ENCODE assay signal across 8 cellular contexts in the genomic region with DNA sequence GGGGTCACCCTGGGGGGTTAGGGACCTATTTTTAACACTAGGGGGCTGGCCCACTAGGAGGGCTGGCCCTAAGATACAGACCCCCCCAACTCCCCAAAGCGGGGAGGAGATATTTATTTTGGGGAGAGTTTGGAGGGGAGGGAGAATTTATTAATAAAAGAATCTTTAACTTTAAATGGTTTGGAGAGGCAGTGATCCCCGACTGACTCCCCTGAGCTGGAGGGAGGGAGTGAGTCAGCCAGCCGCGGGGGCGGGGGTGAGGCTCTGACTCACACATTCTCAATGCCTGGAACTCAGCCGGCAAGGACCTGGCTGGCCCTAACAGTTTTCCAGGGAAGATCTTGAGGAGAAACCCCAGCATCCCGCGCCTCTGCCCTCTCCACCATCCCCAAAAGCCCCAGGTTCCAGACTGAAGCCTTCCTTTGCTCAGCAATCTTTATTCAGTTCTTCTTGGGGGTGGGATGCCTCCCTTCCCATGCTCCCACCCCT. TPM values are rescaled to one million over a fixed set of nuclear protein-coding genes. Genes with fewer than 3 reads are reported as not detected.
DNase-seq lines count a peak whose midpoint lies in the region; ATAC-seq and TF ChIP-seq lines count a peak whose summit lies in the region.

No MANE protein-coding gene starts in this region.

- DNase-seq in CD14-positive monocyte (ENCODE audit: low spot score) (peak; percentile 91), LoVo (ENCODE audit: low spot score) (peak; percentile 94), colonic mucosa (peak; percentile 88), NCI-H2081 treated with DMSO at 0.1 percent for 48 hours (lab: John Stamatoyannopoulos, UW) (no peak)
- peak; percentile 81 for DNase-seq in activated CD4-positive, alpha-beta T cell treated with anti-CD3 and anti-CD28 coated beads, Interleukin-2, amount 50 U/mL, for 1 hour
- peak; percentile 85 to 87 for DNase-seq in stimulated activated CD4-positive, alpha-beta T cell treated with anti-CD3 and anti-CD28 coated beads, Interleukin-2, amount 100 ng/mL, for 48 hours

- H3K9me3 ChIP-seq in colonic mucosa (no peaks in the 10 kb centered on the region), liver (ENCODE audit: control insufficient read depth in 4 of 4, low read length in 3 of 4) (no peaks in the 10 kb centered on the region)

- no peak for TF ChIP-seq RAD21 in liver (IDR thresholded peaks at IDR 0.05)

- peak overlapping the region; percentile 79 for H3K4me3 ChIP-seq in colonic mucosa
- no peak overlapping the region for H3K4me3 ChIP-seq in liver (ENCODE audit: low read depth in 1 of 3, low read length in 3 of 3)

- peaks cover 18 to 20% of the 10 kb centered on the region in 2 donors for H3K36me3 Mint-ChIP-seq in CD14-positive monocyte

- peak overlapping the region; percentile 96 for H3K27ac ChIP-seq in colonic mucosa
- peak overlapping the region; percentile 95 to 97 for H3K27ac ChIP-seq in liver (ENCODE audit: low read depth in 1 of 2, low read length in 2 of 2)

- H3K9ac ChIP-seq in colonic mucosa (ENCODE audit: low read depth in 2 of 2, low read length in 2 of 2) (peak overlapping the region; percentile 55 to 96), liver (ENCODE audit: low read depth in 1 of 2, low read length in 2 of 2) (peak overlapping the region in 1 of 2 donors; percentile 22)

- H3K4me1 ChIP-seq in colonic mucosa (peaks cover 18% of the 10 kb centered on the region), liver (ENCODE audit: control insufficient read depth in 4 of 4, insufficient read depth in 4 of 4, low read length in 3 of 4) (peaks cover 12 to 37% (median 26%) of the 10 kb centered on the region in 4 donors)

- peaks cover 18 to 24% (median 20%) of the 10 kb centered on the region in 3 donors for H3K27me3 Mint-ChIP-seq in CD14-positive monocyte (ENCODE audit: low read depth in 3 of 3)

- H3K27ac Mint-ChIP-seq in CD14-positive monocyte = peak overlapping the region; percentile 87 to 99 (median 95)

- ATAC-seq in HG03045 (IDR thresholded peaks at IDR 0.05; ENCODE audit: unreplicated experiment) = no peak

- peak overlapping the region; percentile 88 to 96 for H3K4me3 Mint-ChIP-seq in CD14-positive monocyte

- intact Hi-C loops in CD14-positive monocyte (cut with micrococcal nuclease) = loop anchor here (2.0 to 10.0 kb wide), 5 partner anchors 15 to 1250 kb away; a partner anchor contains a TSS
- intact Hi-C loops in colonic mucosa (cut with DNase I) = no loop called here

- H3K9me3 Mint-ChIP-seq in CD14-positive monocyte = peaks cover 0 to 8% (median 0%) of the 10 kb centered on the region in 7 donors

- H3K36me3 ChIP-seq in colonic mucosa (no peaks in the 10 kb centered on the region), liver (ENCODE audit: control insufficient read depth in 4 of 4, insufficient read depth in 3 of 4, low read depth in 1 of 4, low read length in 3 of 4) (peaks cover 0 to 14% (median 3%) of the 10 kb centered on the region in 4 donors)

- 54% methylated on average over 8 of the region's 8 CpGs for WGBS in liver

- H3K4me1 Mint-ChIP-seq in CD14-positive monocyte = peaks cover 56% of the 10 kb centered on the region

- TF ChIP-seq CTCF in CD14-positive monocyte (IDR thresholded peaks at IDR 0.05) (no peak), colonic mucosa (IDR thresholded peaks at IDR 0.05) (no peak), liver (IDR thresholded peaks at IDR 0.05; ENCODE audit: low read depth, low read length, missing input control) (no peak)

- no peaks in the 10 kb centered on the region for H3K27me3 ChIP-seq in colonic mucosa
- H3K27me3 ChIP-seq in liver (ENCODE audit: control insufficient read depth in 4 of 4, insufficient read depth in 4 of 4, low read length in 3 of 4) = no peaks in the 10 kb centered on the region

TF ChIP-seq in liver, 16 proteins besides CTCF, POLR2A, EP300 and RAD21:
- TF ChIP-seq, protein P1, sequence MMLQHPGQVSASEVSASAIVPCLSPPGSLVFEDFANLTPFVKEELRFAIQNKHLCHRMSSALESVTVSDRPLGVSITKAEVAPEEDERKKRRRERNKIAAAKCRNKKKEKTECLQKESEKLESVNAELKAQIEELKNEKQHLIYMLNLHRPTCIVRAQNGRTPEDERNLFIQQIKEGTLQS (IDR thresholded peaks at IDR 0.05) = no peak
- TF ChIP-seq TAF1 (conservative IDR thresholded peaks at IDR 0.05) = no peak
- no peak for TF ChIP-seq SP1 (IDR thresholded peaks at IDR 0.05)
- TF ChIP-seq, protein P2, sequence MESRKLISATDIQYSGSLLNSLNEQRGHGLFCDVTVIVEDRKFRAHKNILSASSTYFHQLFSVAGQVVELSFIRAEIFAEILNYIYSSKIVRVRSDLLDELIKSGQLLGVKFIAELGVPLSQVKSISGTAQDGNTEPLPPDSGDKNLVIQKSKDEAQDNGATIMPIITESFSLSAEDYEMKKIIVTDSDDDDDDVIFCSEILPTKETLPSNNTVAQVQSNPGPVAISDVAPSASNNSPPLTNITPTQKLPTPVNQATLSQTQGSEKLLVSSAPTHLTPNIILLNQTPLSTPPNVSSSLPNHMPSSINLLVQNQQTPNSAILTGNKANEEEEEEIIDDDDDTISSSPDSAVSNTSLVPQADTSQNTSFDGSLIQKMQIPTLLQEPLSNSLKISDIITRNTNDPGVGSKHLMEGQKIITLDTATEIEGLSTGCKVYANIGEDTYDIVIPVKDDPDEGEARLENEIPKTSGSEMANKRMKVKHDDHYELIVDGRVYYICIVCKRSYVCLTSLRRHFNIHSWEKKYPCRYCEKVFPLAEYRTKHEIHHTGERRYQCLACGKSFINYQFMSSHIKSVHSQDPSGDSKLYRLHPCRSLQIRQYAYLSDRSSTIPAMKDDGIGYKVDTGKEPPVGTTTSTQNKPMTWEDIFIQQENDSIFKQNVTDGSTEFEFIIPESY (IDR thresholded peaks at IDR 0.05) = no peak
- peak; percentile 74 to 92 for TF ChIP-seq JUND (IDR thresholded peaks at IDR 0.05)
- TF ChIP-seq EGR1 (IDR thresholded peaks at IDR 0.05; ENCODE audit: low read depth in 2 of 2) = peak; percentile 28 to 55
- TF ChIP-seq FOXA1 (IDR thresholded peaks at IDR 0.05) = no peak

RNA-seq across cellular contexts. Expression of a gene that starts 1.5 kb away (rescaled TPM):
- polyA plus RNA-seq in CD14-positive monocyte (10 to 100 TPM; 16.7 to 19.9 TPM), liver (10 to 100 TPM; 16.3 to 17.6 TPM)
- total RNA-seq in colonic mucosa (10 to 100 TPM; 28.7 to 30.0 TPM), liver (1 to 10 TPM; 1.4 to 2.2 TPM)

RNA-seq across cellular contexts. Expression of a gene that starts 1.6 kb away (rescaled TPM):
- polyA plus RNA-seq in CD14-positive monocyte = 10 to 100 TPM; 42.4 to 57.7 TPM
- 10 to 100 TPM; 27.4 to 45.8 TPM for total RNA-seq in colonic mucosa
- total RNA-seq in liver = 10 to 100 TPM; 12.6 to 14.8 TPM
- 10 to 100 TPM; 10.8 TPM for polyA plus RNA-seq in liver

RNA-seq across cellular contexts. Expression of a gene that starts 2.1 kb away (rescaled TPM):
- polyA plus RNA-seq in CD14-positive monocyte (1 to 10 TPM; 2.9 to 6.2 TPM), liver (10 to 100 TPM in 1 of 2 donors, 1 to 10 TPM in 1; 9.4 to 35.5 TPM)
- total RNA-seq in colonic mucosa (10 to 100 TPM; 11.6 to 27.3 TPM), liver (1 to 10 TPM; 7.9 to 8.8 TPM)

RNA-seq across cellular contexts. Expression of a gene that starts 4.3 kb away (rescaled TPM):
- polyA plus RNA-seq in CD14-positive monocyte = not detected
- 1 to 10 TPM in 1 of 2 donors, not detected in 1; 1.2 TPM for total RNA-seq in colonic mucosa
- total RNA-seq in liver = under 1 TPM in 1 of 2 donors, not detected in 1; 0.75 TPM
- polyA plus RNA-seq in liver = not detected

RNA-seq across cellular contexts. Expression of a gene that starts 9.5 kb away (rescaled TPM):
- polyA plus RNA-seq in CD14-positive monocyte (not detected), liver (under 1 TPM; 0.25 to 0.32 TPM)
- total RNA-seq in colonic mucosa (under 1 TPM; 0.35 to 0.67 TPM), liver (under 1 TPM; 0.05 to 0.25 TPM)

Comparison
In these comparisons a context has a peak if more than half of its experiments do, and no peak if none do; other contexts are left out.
1. RNA of a gene that starts 1.5 kb away (total RNA-seq): 28.7 to 30.0 TPM in colonic mucosa; 1.4 to 2.2 TPM in liver; every median in the first group is over 4 times any median in the second.